ENCODE assay signal across 20 cellular contexts in genomic region chr9:4214506-4214905, GRCh38.
"Had no signal": no experiment of that assay in that cellular context is flagged by ENCODE, and none has a peak within 500 bp of the region (broad histone marks: within the 10 kb centered on the region; RNA-seq: fewer than 3 reads in every experiment).

No MANE protein-coding gene starts in this region.

- H3K27me3 ChIP-seq: brain microvascular endothelial cell, colonic mucosa, tibial nerve had no signal

- H3K9me3 Mint-ChIP-seq: activated CD4-positive, alpha-beta memory T cell treated with anti-CD3 and anti-CD28 coated beads, Interleukin-2, amount 10 ng/mL, durations not matched to agents 7 days and 5 days had no signal

- H3K27ac ChIP-seq: brain microvascular endothelial cell, colonic mucosa, tibial nerve had no signal

- H3K36me3 ChIP-seq: brain microvascular endothelial cell, colonic mucosa, tibial nerve had no signal

- DNase-seq: activated CD4-positive, alpha-beta memory T cell treated with anti-CD3 and anti-CD28 coated beads, Interleukin-2, amount 10 ng/mL, durations not matched to agents 7 days and 5 days; activated CD4-positive, alpha-beta T cell treated with anti-CD3 and anti-CD28 coated beads for 36 hours; activated CD8-positive, alpha-beta memory T cell treated with anti-CD3 and anti-CD28 coated beads, Interleukin-2, amount 10 ng/mL, durations not matched to agents 7 days and 5 days; activated naive CD8-positive, alpha-beta T cell treated with anti-CD3 and anti-CD28 coated beads for 36 hours; anterior cingulate cortex; brain microvascular endothelial cell; colonic mucosa; hypothalamus; islet precursor cell; left colon; midbrain; nephron progenitor cell; nucleus accumbens; stimulated activated CD4-positive, alpha-beta T cell treated with anti-CD3 and anti-CD28 coated beads, Interleukin-2, amount 100 ng/mL, for 24 hours; stimulated activated naive CD8-positive, alpha-beta T cell treated with anti-CD3 and anti-CD28 coated beads, Interleukin-15, Interleukin-2, amounts not matched to agents 100 U/mL and 50 U/mL, for 24 hours had no signal

- H3K4me1 ChIP-seq: colonic mucosa, tibial nerve had no signal

- ATAC-seq: activated CD4-positive, alpha-beta T cell treated with anti-CD3 and anti-CD28 coated beads for 36 hours; activated CD8-positive, alpha-beta memory T cell treated with anti-CD3 and anti-CD28 coated beads, Interleukin-2, amount 10 ng/mL, durations not matched to agents 7 days and 5 days; left colon; stimulated activated naive CD8-positive, alpha-beta T cell treated with anti-CD3 and anti-CD28 coated beads, Interleukin-15, Interleukin-2, amounts not matched to agents 100 U/mL and 50 U/mL, for 24 hours; WTC11 had no signal

- H3K27me3 Mint-ChIP-seq: activated CD4-positive, alpha-beta memory T cell treated with anti-CD3 and anti-CD28 coated beads, Interleukin-2, amount 10 ng/mL, durations not matched to agents 7 days and 5 days; activated CD4-positive, alpha-beta T cell treated with anti-CD3 and anti-CD28 coated beads for 36 hours; activated CD8-positive, alpha-beta memory T cell treated with anti-CD3 and anti-CD28 coated beads, Interleukin-2, amount 10 ng/mL, durations not matched to agents 7 days and 5 days; activated naive CD8-positive, alpha-beta T cell treated with anti-CD3 and anti-CD28 coated beads for 36 hours had no signal

- H3K4me3 Mint-ChIP-seq: activated CD4-positive, alpha-beta memory T cell treated with anti-CD3 and anti-CD28 coated beads, Interleukin-2, amount 10 ng/mL, durations not matched to agents 7 days and 5 days; activated CD4-positive, alpha-beta T cell treated with anti-CD3 and anti-CD28 coated beads for 36 hours; activated CD8-positive, alpha-beta memory T cell treated with anti-CD3 and anti-CD28 coated beads, Interleukin-2, amount 10 ng/mL, durations not matched to agents 7 days and 5 days; activated naive CD8-positive, alpha-beta T cell treated with anti-CD3 and anti-CD28 coated beads for 36 hours; central memory CD8-positive, alpha-beta T cell; nephron progenitor cell; T-helper 2 cell treated with Interferon-gamma antibody and Interleukin-4, amounts not matched to agents 5 μg/mL and 100 μg/mL, for 36 hours; WTC11 had no signal

- H3K36me3 Mint-ChIP-seq: activated CD8-positive, alpha-beta memory T cell treated with anti-CD3 and anti-CD28 coated beads, Interleukin-2, amount 10 ng/mL, durations not matched to agents 7 days and 5 days had no signal

- H3K4me1 Mint-ChIP-seq: activated CD4-positive, alpha-beta memory T cell treated with anti-CD3 and anti-CD28 coated beads, Interleukin-2, amount 10 ng/mL, durations not matched to agents 7 days and 5 days; activated CD4-positive, alpha-beta T cell treated with anti-CD3 and anti-CD28 coated beads for 36 hours; activated CD8-positive, alpha-beta memory T cell treated with anti-CD3 and anti-CD28 coated beads, Interleukin-2, amount 10 ng/mL, durations not matched to agents 7 days and 5 days; central memory CD8-positive, alpha-beta T cell had no signal

- H3K4me3 ChIP-seq: colonic mucosa, lung, tibial nerve had no signal

- H3K27ac Mint-ChIP-seq: activated CD4-positive, alpha-beta memory T cell treated with anti-CD3 and anti-CD28 coated beads, Interleukin-2, amount 10 ng/mL, durations not matched to agents 7 days and 5 days; activated CD4-positive, alpha-beta T cell treated with anti-CD3 and anti-CD28 coated beads for 36 hours; activated CD8-positive, alpha-beta memory T cell treated with anti-CD3 and anti-CD28 coated beads, Interleukin-2, amount 10 ng/mL, durations not matched to agents 7 days and 5 days; activated naive CD8-positive, alpha-beta T cell treated with anti-CD3 and anti-CD28 coated beads for 36 hours; nephron progenitor cell; T-helper 2 cell treated with Interferon-gamma antibody and Interleukin-4, amounts not matched to agents 5 μg/mL and 100 μg/mL, for 36 hours; WTC11 had no signal

- H3K9me3 ChIP-seq: colonic mucosa had no signal
